Comparison of ENCODE assay signal across 13 cellular contexts in genomic region chr14:34052658-34053014, GRCh38.
DNase-seq lines count a peak whose midpoint lies in the region; ATAC-seq, FAIRE-seq and TF ChIP-seq lines count a peak whose summit lies in the region.
"Had no signal": no experiment of that assay in that cellular context is flagged by ENCODE, and none has a peak within 500 bp of the region (broad histone marks: within the 10 kb centered on the region; RNA-seq: fewer than 3 reads in every experiment).

No MANE protein-coding gene starts in this region.

- no peak overlapping the region for H3K4me2 ChIP-seq in MM.1S (ENCODE audit: low read depth, low read length)

- peaks cover 24% of the 10 kb centered on the region for H3K36me3 Mint-ChIP-seq in T-helper 2 cell treated with Interferon-gamma antibody and Interleukin-4, amounts not matched to agents 5 μg/mL and 100 μg/mL, for 36 hours (ENCODE audit: low read depth)
- no peaks in the 10 kb centered on the region for H3K36me3 Mint-ChIP-seq in endodermal cell (ENCODE audit: low read depth)

- ATAC-seq in psoas muscle = peak in 3 of 4 donors; percentile 35 to 51 (median 43)
- ATAC-seq: activated CD4-positive, CD25-positive, alpha-beta regulatory T cell treated with anti-CD3 and anti-CD28 coated beads, Interleukin-2, amount 50 U/mL, for 24 hours had no signal

- intact Hi-C loops in psoas muscle (cut with DNase I) = no loop called here

- no peaks in the 10 kb centered on the region for H3K27me3 Mint-ChIP-seq in T-helper 2 cell treated with Interferon-gamma antibody and Interleukin-4, amounts not matched to agents 5 μg/mL and 100 μg/mL, for 36 hours (ENCODE audit: low read depth)
- peaks cover 14% of the 10 kb centered on the region for H3K27me3 Mint-ChIP-seq in endodermal cell (ENCODE audit: insufficient read depth)

- H3K9me3 ChIP-seq in endodermal cell (ENCODE audit: control insufficient read depth, low read length) (no peaks in the 10 kb centered on the region), psoas muscle (no peaks in the 10 kb centered on the region), MM.1S (replicated peaks; ENCODE audit: insufficient read depth, low read length) (no peaks in the 10 kb centered on the region)
- H3K9me3 ChIP-seq: tibial nerve had no signal

- peak; percentile 71 for FAIRE-seq in RCC 7860 (lab: Jason Lieb, UNC)
- FAIRE-seq: A204.1 had no signal

- peak overlapping the region; percentile 7 for H3K27ac Mint-ChIP-seq in T-helper 2 cell treated with Interferon-gamma antibody and Interleukin-4, amounts not matched to agents 5 μg/mL and 100 μg/mL, for 36 hours
- no peak overlapping the region for H3K27ac Mint-ChIP-seq in endodermal cell

- H3K4me3 ChIP-seq in endodermal cell (ENCODE audit: low read length) = no peak overlapping the region
- H3K4me3 ChIP-seq in psoas muscle = no peak overlapping the region
- no peak overlapping the region for H3K4me3 ChIP-seq in MM.1S (ENCODE audit: low read length)
- H3K4me3 ChIP-seq: tibial nerve had no signal

- H3K36me3 ChIP-seq in endodermal cell (ENCODE audit: control insufficient read depth, insufficient read depth, low read length) = no peaks in the 10 kb centered on the region
- H3K36me3 ChIP-seq in psoas muscle (ENCODE audit: insufficient read depth in 1 of 2, low read depth in 1 of 2) = no peaks in the 10 kb centered on the region
- no peaks in the 10 kb centered on the region for H3K36me3 ChIP-seq in MM.1S (replicated peaks; ENCODE audit: insufficient read depth, low read length)
- H3K36me3 ChIP-seq: tibial nerve had no signal

- H3K4me3 Mint-ChIP-seq in T-helper 2 cell treated with Interferon-gamma antibody and Interleukin-4, amounts not matched to agents 5 μg/mL and 100 μg/mL, for 36 hours = peak overlapping the region; percentile 48
- no peak overlapping the region for H3K4me3 Mint-ChIP-seq in endodermal cell
- H3K4me3 Mint-ChIP-seq: neural crest cell had no signal

- H3F3A ChIP-seq in MM.1S (ENCODE audit: insufficient read depth, low read length) = no peaks in the 10 kb centered on the region

- peaks cover 11% of the 10 kb centered on the region for H3K9me3 Mint-ChIP-seq in T-helper 2 cell treated with Interferon-gamma antibody and Interleukin-4, amounts not matched to agents 5 μg/mL and 100 μg/mL, for 36 hours
- no peaks in the 10 kb centered on the region for H3K9me3 Mint-ChIP-seq in endodermal cell
- H3K9me3 Mint-ChIP-seq: neural crest cell had no signal

- no peak overlapping the region for H2AFZ ChIP-seq in MM.1S (ENCODE audit: low read length)

- H3K79me2 ChIP-seq in MM.1S (ENCODE audit: low read length) = no peaks in the 10 kb centered on the region

- no peaks in the 10 kb centered on the region for H3K9me2 ChIP-seq in MM.1S (replicated peaks; ENCODE audit: insufficient read depth, low read length)

- H3K27ac ChIP-seq in endodermal cell (ENCODE audit: low read depth, low read length) (no peak overlapping the region), psoas muscle (no peak overlapping the region), MM.1S (ENCODE audit: low read length) (no peak overlapping the region)

- H3K27me3 ChIP-seq in endodermal cell (ENCODE audit: control insufficient read depth, insufficient read depth, low read length, poor library complexity, severe bottlenecking) (no peaks in the 10 kb centered on the region), psoas muscle (ENCODE audit: insufficient read depth in 3 of 3, low read length in 2 of 3) (no peaks in the 10 kb centered on the region), MM.1S (replicated peaks; ENCODE audit: insufficient read depth, low read length) (no peaks in the 10 kb centered on the region)
- H3K27me3 ChIP-seq: tibial nerve had no signal

- peaks cover 70% of the 10 kb centered on the region for H3K4me1 Mint-ChIP-seq in T-helper 2 cell treated with Interferon-gamma antibody and Interleukin-4, amounts not matched to agents 5 μg/mL and 100 μg/mL, for 36 hours (ENCODE audit: low read depth)
- H3K4me1 Mint-ChIP-seq in endodermal cell = peaks cover 4% of the 10 kb centered on the region

- TF ChIP-seq CTCF in endodermal cell (conservative IDR thresholded peaks at IDR 0.05) (no peak), psoas muscle (IDR thresholded peaks at IDR 0.05) (no peak), MM.1S (IDR thresholded peaks at IDR 0.05; ENCODE audit: low read length) (no peak)

- WGBS in endodermal cell (ENCODE audit: insufficient coverage in 1 of 2, insufficient read length in 1 of 2), 2 experiments = 88 to 93% methylated on average over 3 to 5 of the region's 5 CpGs
- 82 to 98% (median 89%) methylated on average over 5 of the region's 5 CpGs for WGBS in psoas muscle, 3 donors

- no peaks in the 10 kb centered on the region for H3K4me1 ChIP-seq in endodermal cell (ENCODE audit: control insufficient read depth, insufficient read depth, low read length)
- no peaks in the 10 kb centered on the region for H3K4me1 ChIP-seq in psoas muscle
- H3K4me1 ChIP-seq in MM.1S (ENCODE audit: low read length) = no peaks in the 10 kb centered on the region

- H3K9ac ChIP-seq in endodermal cell (ENCODE audit: extremely low read depth, low read length, poor library complexity, severe bottlenecking) (no peak overlapping the region), MM.1S (ENCODE audit: low read length) (no peak overlapping the region)

- no peaks in the 10 kb centered on the region for H4K20me1 ChIP-seq in MM.1S (ENCODE audit: insufficient read depth, low read length)

- no peak for DNase-seq in T-helper 2 cell treated with Interferon-gamma antibody and Interleukin-4, amounts not matched to agents 5 μg/mL and 100 μg/mL, for 36 hours (ENCODE audit: low spot score)
- DNase-seq in T-helper 2 cell (no peak), RCC 7860 (ENCODE audit: low spot score) (peak; percentile 76), endodermal cell (peak; percentile 57), psoas muscle (peak in 1 of 2 donors; percentile 35), SHP77 treated with DMSO at 0.1 percent for 48 hours (lab: John Stamatoyannopoulos, UW) (no peak), MM.1S (no peak), NCI-H1417 (lab: John Stamatoyannopoulos, UW) (no peak)
- DNase-seq: stimulated activated CD4-positive, alpha-beta T cell treated with anti-CD3 and anti-CD28 coated beads, Interleukin-4, amount 100 ng/mL, for 24 hours had no signal

Comparison
In these comparisons a context has a peak if more than half of its experiments do, and no peak if none do; other contexts are left out.
1. DNase-seq: peak in RCC 7860 (single experiment) and endodermal cell (single experiment); none in T-helper 2 cell treated with Interferon-gamma antibody and Interleukin-4, amounts not matched to agents 5 μg/mL and 100 μg/mL, for 36 hours (single experiment), T-helper 2 cell (0 of 5), SHP77 treated with DMSO at 0.1 percent for 48 hours (single experiment), MM.1S (single experiment) and NCI-H1417 (0 of 3).